8 cellular contexts compared by ENCODE assay signal in the genomic region with DNA sequence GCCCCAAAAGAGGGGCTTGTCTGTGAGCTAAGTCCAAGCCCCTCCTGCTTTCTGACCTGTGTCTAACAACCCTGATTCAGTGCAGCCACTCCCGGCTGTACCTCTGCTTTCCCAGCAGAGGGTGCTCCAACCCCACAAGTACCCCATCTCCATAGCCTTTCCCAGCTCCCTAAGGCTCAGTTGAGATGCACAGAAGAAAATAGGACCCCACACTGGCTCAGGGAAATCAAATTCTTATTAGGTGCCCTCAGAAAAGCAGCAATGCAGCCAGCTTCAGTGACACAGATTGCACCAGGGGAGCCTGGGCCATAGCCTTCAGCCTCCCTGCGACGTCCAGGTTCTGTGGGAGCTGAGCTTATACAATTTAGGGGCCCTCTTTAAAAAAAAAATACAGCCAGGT. TPM values are rescaled to one million over a fixed set of nuclear protein-coding genes. Genes with fewer than 3 reads are reported as not detected.
DNase-seq lines count a peak whose midpoint lies in the region; ATAC-seq and TF ChIP-seq lines count a peak whose summit lies in the region.

No MANE protein-coding gene starts in this region.

- H3K4me3 Mint-ChIP-seq in activated CD4-positive, alpha-beta memory T cell treated with anti-CD3 and anti-CD28 coated beads for 36 hours, result no peak overlapping the region

- DNase-seq in HEK293T (ENCODE audit: extremely low spot score) (peak; percentile 85), NCI-H526 treated with DMSO at 0.1 percent for 48 hours (lab: John Stamatoyannopoulos, UW) (peak; percentile 34), lung microvascular endothelial cell (ENCODE audit: low read depth in 2 of 2) (peak; percentile 77 to 79)
- peak; percentile 61 for DNase-seq in activated CD4-positive, alpha-beta memory T cell treated with anti-CD3 and anti-CD28 coated beads for 36 hours
- peak in 2 of 3 donors; percentile 17 to 42 for DNase-seq in effector memory CD4-positive, alpha-beta T cell
- peak; percentile 15 for DNase-seq in stimulated activated CD8-positive, alpha-beta memory T cell treated with anti-CD3 and anti-CD28 coated beads, Interleukin-4, amount 100 ng/mL, for 24 hours (ENCODE audit: low read depth)

- intact Hi-C loops in activated CD4-positive, alpha-beta memory T cell treated with anti-CD3 and anti-CD28 coated beads for 36 hours (cut with micrococcal nuclease), result loop anchor here (1.0 kb wide), 2 partner anchors 194 to 218 kb away; no protein-coding TSS in a partner anchor

- H3K4me3 ChIP-seq in effector memory CD4-positive, alpha-beta T cell (ENCODE audit: insufficient read depth, low read depth, low read length, poor library complexity, severe bottlenecking), result no peak overlapping the region

- peaks cover 3% of the 10 kb centered on the region for H3K9me3 Mint-ChIP-seq in activated CD4-positive, alpha-beta memory T cell treated with anti-CD3 and anti-CD28 coated beads for 36 hours

- TF ChIP-seq CTCF in C4-2B (conservative IDR thresholded peaks at IDR 0.05), result peak; percentile 95

- H3K36me3 ChIP-seq in effector memory CD4-positive, alpha-beta T cell (ENCODE audit: control insufficient read depth, insufficient read depth, low read length), result no peaks in the 10 kb centered on the region

- H3K27ac Mint-ChIP-seq in activated CD4-positive, alpha-beta memory T cell treated with anti-CD3 and anti-CD28 coated beads for 36 hours, result no peak overlapping the region

- POLR2A ChIA-PET in HEK293T (lab: Yijun Ruan, JAX), result interaction anchor here (0.7 to 1.5 kb wide), 4 partner anchors 164 to 221 kb away, joined by 3 to 7 read pairs (median 4); no protein-coding TSS in a partner anchor
- POLR2A ChIA-PET in activated CD4-positive, alpha-beta memory T cell treated with anti-CD3 and anti-CD28 coated beads for 36 hours (lab: Charles Lee), result interaction anchor here (0.6 kb wide), 1 partner anchor 10 kb away, joined by 5 read pairs; no protein-coding TSS in a partner anchor

- ATAC-seq in HG03521 (IDR thresholded peaks at IDR 0.05; ENCODE audit: unreplicated experiment), result no peak

- H3K27me3 Mint-ChIP-seq in activated CD4-positive, alpha-beta memory T cell treated with anti-CD3 and anti-CD28 coated beads for 36 hours, result no peaks in the 10 kb centered on the region

- H3K4me1 ChIP-seq in effector memory CD4-positive, alpha-beta T cell (ENCODE audit: control insufficient read depth, insufficient read depth, low read length, poor library complexity, severe bottlenecking), result no peaks in the 10 kb centered on the region

- CTCF ChIA-PET in HEK293T (lab: Yijun Ruan, JAX), result interaction anchor here (0.6 to 8.1 kb wide), 33 partner anchors 9 to 440 kb away, joined by 3 to 177 read pairs (median 5); partner anchors contain the start of genes CIPC and IRF2BPL
- CTCF ChIA-PET in activated CD4-positive, alpha-beta memory T cell treated with anti-CD3 and anti-CD28 coated beads for 36 hours (lab: Charles Lee), result interaction anchor here (0.6 to 8.4 kb wide), 44 partner anchors 8 to 1934 kb away, joined by 3 to 598 read pairs (median 6); no protein-coding TSS in a partner anchor

- no peak overlapping the region for H3K27ac ChIP-seq in C4-2B
- H3K27ac ChIP-seq in effector memory CD4-positive, alpha-beta T cell (ENCODE audit: insufficient read depth, low read length, poor library complexity, severe bottlenecking), result no peak overlapping the region

- H3K9me3 ChIP-seq in effector memory CD4-positive, alpha-beta T cell (ENCODE audit: control insufficient read depth, low read length), result no peaks in the 10 kb centered on the region

- H3K27me3 ChIP-seq in effector memory CD4-positive, alpha-beta T cell (replicated peaks; ENCODE audit: control insufficient read depth, insufficient read depth, low read length, poor library complexity, severe bottlenecking), result no peaks in the 10 kb centered on the region

- no peaks in the 10 kb centered on the region for H3K36me3 Mint-ChIP-seq in activated CD4-positive, alpha-beta memory T cell treated with anti-CD3 and anti-CD28 coated beads for 36 hours

- H3K4me1 Mint-ChIP-seq in activated CD4-positive, alpha-beta memory T cell treated with anti-CD3 and anti-CD28 coated beads for 36 hours (ENCODE audit: low read depth), result peaks cover 2% of the 10 kb centered on the region

TF ChIP-seq in HEK293T, 16 proteins besides CTCF, POLR2A, EP300 and RAD21:
- no peak for TF ChIP-seq HDGF (IDR thresholded peaks at IDR 0.05; ENCODE audit: borderline replicate concordance)
- TF ChIP-seq FOXM1 (IDR thresholded peaks at IDR 0.05; ENCODE audit: borderline replicate concordance), result no peak
- TF ChIP-seq ARNT (IDR thresholded peaks at IDR 0.05), result no peak
- no peak for TF ChIP-seq TARDBP (IDR thresholded peaks at IDR 0.05)
- TF ChIP-seq SP1 (IDR thresholded peaks at IDR 0.05), result no peak
- no peak for TF ChIP-seq LEF1 (IDR thresholded peaks at IDR 0.05; ENCODE audit: borderline replicate concordance)
- no peak for TF ChIP-seq ELF4 (IDR thresholded peaks at IDR 0.05)
- TF ChIP-seq FOXK2 (IDR thresholded peaks at IDR 0.05), result no peak

RNA-seq across cellular contexts. Expression of gene LRRC74A, which starts 49.9 kb away (rescaled TPM):
- total RNA-seq in activated CD4-positive, alpha-beta memory T cell treated with anti-CD3 and anti-CD28 coated beads for 36 hours, result not detected
- not detected in 2 replicates for total RNA-seq in lung microvascular endothelial cell

Comparison
In these comparisons a context has a peak if more than half of its experiments do, and no peak if none do; other contexts are left out.
1. DNase-seq: peak in every context shown above with its lines; median percentile 85 in HEK293T; 78 in lung microvascular endothelial cell; 61 in activated CD4-positive, alpha-beta memory T cell treated with anti-CD3 and anti-CD28 coated beads for 36 hours; 34 in NCI-H526 treated with DMSO at 0.1 percent for 48 hours; 30 in effector memory CD4-positive, alpha-beta T cell; 15 in stimulated activated CD8-positive, alpha-beta memory T cell treated with anti-CD3 and anti-CD28 coated beads, Interleukin-4, amount 100 ng/mL, for 24 hours.